Comparison of ENCODE assay signal across 1 cellular context in genomic region chr18:63141777-63142176, GRCh38.
TF ChIP-seq lines count a peak whose summit lies in the region.

No MANE protein-coding gene starts in this region.

TF ChIP-seq in H1, 55 proteins besides CTCF, POLR2A, EP300 and RAD21 (continued from another document):
- TF ChIP-seq ATF3 (IDR thresholded peaks at IDR 0.05; ENCODE audit: insufficient read depth, low read depth, low read length) (no peak), RNF2 (IDR thresholded peaks at IDR 0.05; ENCODE audit: borderline replicate concordance, low read depth, low read length, missing control alignments, poor library complexity, severe bottlenecking) (no peak), CBX5 (IDR thresholded peaks at IDR 0.05; ENCODE audit: low read depth, low read length) (no peak)
TF ChIP-seq in H1: peak in this region for 0.
